In genomic region chr1:24051206-24051945, GRCh38 we compare ENCODE assay signal across 22 cellular contexts.
A peak's percentile ranks its signal among the peaks of the same experiment; 100 is the strongest.
DNase-seq lines count a peak whose midpoint lies in the region; ATAC-seq, FAIRE-seq and TF ChIP-seq lines count a peak whose summit lies in the region.
"Had no signal": no experiment of that assay in that cellular context is flagged by ENCODE, and none has a peak within 500 bp of the region (broad histone marks: within the 10 kb centered on the region; RNA-seq: fewer than 3 reads in every experiment).

No MANE protein-coding gene starts in this region.

- no peak for TF ChIP-seq EP300 in HepG2 (IDR thresholded peaks at IDR 0.05; ENCODE audit: low read depth in 2 of 2, low read length in 2 of 2)
- no peak for TF ChIP-seq EP300 in HepG2 (CRISPR knock-in tag; IDR thresholded peaks at IDR 0.05; ENCODE audit: borderline replicate concordance)

- no peak overlapping the region for H3K4me2 ChIP-seq in HepG2 (ENCODE audit: low read depth, low read length)

- no peak overlapping the region for H2AFZ ChIP-seq in HepG2 (ENCODE audit: low read length)
- H2AFZ ChIP-seq: parathyroid adenoma had no signal

- no peaks in the 10 kb centered on the region for H3K79me2 ChIP-seq in HepG2 (ENCODE audit: insufficient read depth, low read length)
- H3K79me2 ChIP-seq: parathyroid adenoma had no signal

- H3K4me1 ChIP-seq in HepG2 (ENCODE audit: insufficient read depth, low read length) (peaks cover 32% of the 10 kb centered on the region), right lobe of liver (no peaks in the 10 kb centered on the region), SJCRH30 (peaks cover 10% of the 10 kb centered on the region; the same call in 1 of the 2 replicates)
- H3K4me1 ChIP-seq: parathyroid adenoma had no signal

- TF ChIP-seq RAD21 in HepG2 (CRISPR knock-in tag; IDR thresholded peaks at IDR 0.05): no peak

- H3K27me3 ChIP-seq in HepG2 (ENCODE audit: control insufficient read depth in 1 of 2, insufficient read depth in 2 of 2, low read length in 2 of 2) (no peaks in the 10 kb centered on the region), right lobe of liver (no peaks in the 10 kb centered on the region), SJCRH30 (peaks cover 20% of the 10 kb centered on the region)
- H3K27me3 ChIP-seq: gastroesophageal sphincter had no signal

- POLR2A ChIA-PET in HepG2 (lab: Yijun Ruan, JAX): no interaction called here

- DNase-seq in HepG2 (ENCODE audit: low spot score) (no peak), right lobe of liver (no peak), epithelial cell of esophagus (ENCODE audit: low read depth) (peak; percentile 74), UCSD-AML1 (lab: John Stamatoyannopoulos, UW; ENCODE audit: unreplicated experiment) (no peak), SJCRH30 (no peak), HCEC 1CT (no peak), iPS-NIHi11 (ENCODE audit: low spot score) (no peak)
- DNase-seq: activated CD4-positive, alpha-beta T cell treated with anti-CD3 and anti-CD28 coated beads, Interleukin-2, amount 50 U/mL, for 4 hours; amniotic stem cell; C1 segment of cervical spinal cord; dermis blood vessel endothelial cell; EL; NCI-H1694 treated with DMSO at 0.1 percent for 48 hours; NCI-H345; NK-92 treated with Interleukin-12 subunit alpha and Interleukin-12 subunit beta, amount 100 ng/mL, for 24 hours; WERI-Rb-1 had no signal

- ATAC-seq in HepG2: no peak
- ATAC-seq in right lobe of liver: no peak
- ATAC-seq: gastroesophageal sphincter, sciatic nerve had no signal

- H3K9me3 ChIP-seq in HepG2 (ENCODE audit: low read length) (no peaks in the 10 kb centered on the region), right lobe of liver (no peaks in the 10 kb centered on the region), SJCRH30 (replicated peaks) (no peaks in the 10 kb centered on the region)
- H3K9me3 ChIP-seq: gastroesophageal sphincter had no signal

- H3K9ac ChIP-seq in HepG2 (ENCODE audit: insufficient read depth, low read depth, low read length): no peak overlapping the region
- H3K9ac ChIP-seq: parathyroid adenoma had no signal

- no peaks in the 10 kb centered on the region for H4K20me1 ChIP-seq in HepG2 (ENCODE audit: insufficient read depth, low read length)

- no peak for TF ChIP-seq CTCF in HepG2 (CRISPR knock-in tag; IDR thresholded peaks at IDR 0.05)
- TF ChIP-seq CTCF in right lobe of liver (IDR thresholded peaks at IDR 0.05): no peak
- no peak for TF ChIP-seq CTCF in epithelial cell of esophagus (IDR thresholded peaks at IDR 0.05; ENCODE audit: insufficient read depth, low read depth, low read length, missing control alignments)

- BruUV-seq in HepG2 (replicated peaks; lab: Mats Ljungman, UMichigan): no TSS peak

- no peak for FAIRE-seq in HepG2 (lab: Jason Lieb, UNC)
- FAIRE-seq: D721Med had no signal

- TF ChIP-seq POLR2A in HepG2 (IDR thresholded peaks at IDR 0.05; ENCODE audit: insufficient read depth in 1 of 2, low read depth in 2 of 2, low read length in 2 of 2): no peak
- TF ChIP-seq POLR2A in right lobe of liver (IDR thresholded peaks at IDR 0.05): no peak

- in situ Hi-C loops in HepG2 (cut with HindIII; ENCODE audit: extremely low pct_ligation_motif_present, low pct_unique_long_range_greater_than_20kb): no loop called here

- WGBS in HepG2 (ENCODE audit: low lambda C conversion rate): 59% methylated on average over 7 of the region's 7 CpGs
- 57% methylated on average over 7 of the region's 7 CpGs for WGBS in right lobe of liver (ENCODE audit: insufficient coverage, low coverage, low lambda C conversion rate, missing lambda C conversion rate)

- CTCF ChIA-PET in HepG2 (lab: Yijun Ruan, JAX; ENCODE audit: low intra/inter-chr PET ratio, low total read pairs): no interaction called here

- H3K27ac ChIP-seq in HepG2 (ENCODE audit: extremely low read length, insufficient read depth, low read length) (no peak overlapping the region), right lobe of liver (no peak overlapping the region), SJCRH30 (no peak overlapping the region)
- H3K27ac ChIP-seq: epithelial cell of prostate, parathyroid adenoma, WERI-Rb-1 had no signal

- H3K36me3 ChIP-seq in HepG2 (replicated peaks in 1 of 2; ENCODE audit: control insufficient read depth in 1 of 2, insufficient read depth in 2 of 2, low read length in 2 of 2) (no peaks in the 10 kb centered on the region), right lobe of liver (no peaks in the 10 kb centered on the region), SJCRH30 (no peaks in the 10 kb centered on the region)
- H3K36me3 ChIP-seq: gastroesophageal sphincter, WERI-Rb-1 had no signal

- H3K4me3 ChIP-seq in HepG2 (replicated peaks in 1 of 3; ENCODE audit: insufficient read depth in 1 of 3, low read depth in 2 of 3, low read length in 3 of 3) (no peak overlapping the region), right lobe of liver (no peak overlapping the region), epithelial cell of esophagus (ENCODE audit: low read length) (no peak overlapping the region), SJCRH30 (no peak overlapping the region)
- H3K4me3 ChIP-seq: gastroesophageal sphincter had no signal

- intact Hi-C loops in HepG2 (cut with micrococcal nuclease; ENCODE audit: unreplicated experiment): no loop called here
- intact Hi-C loops in right lobe of liver (cut with DNase I): no loop called here

TF ChIP-seq in HepG2, 621 proteins besides CTCF, POLR2A, EP300 and RAD21 (continues in another document):
- TF ChIP-seq CEBPB (IDR thresholded peaks at IDR 0.05; ENCODE audit: borderline replicate concordance, low read depth, low read length) (peak; percentile 64; the same call in 1 of the 2 replicates), SNRNP70 (IDR thresholded peaks at IDR 0.05; ENCODE audit: low read depth, low read length) (no peak)

TF ChIP-seq in PFSK-1, 5 proteins besides CTCF, POLR2A, EP300 and RAD21:
- no peak for TF ChIP-seq FOXP2 (optimal IDR thresholded peaks at IDR 0.05; ENCODE audit: borderline replicate concordance, extremely low read depth, extremely low read length, insufficient read depth)
- TF ChIP-seq SIN3A (IDR thresholded peaks at IDR 0.05; ENCODE audit: borderline replicate concordance, insufficient read depth, low read length): 0 out of 2 replicates have a peak, but pooled peaks have one; percentile 25
- TF ChIP-seq POLR2AphosphoS5 (IDR thresholded peaks at IDR 0.05; ENCODE audit: low read depth, low read length): no peak
- no peak for TF ChIP-seq TAF1 (IDR thresholded peaks at IDR 0.05; ENCODE audit: borderline replicate concordance, insufficient read depth, low read length)
